Comparison of ENCODE assay signal across 31 cellular contexts in genomic region chr16:68346892-68347480, GRCh38. TPM values are rescaled to one million over a fixed set of nuclear protein-coding genes. Genes with fewer than 3 reads are reported as not detected.
DNase-seq lines count a peak whose midpoint lies in the region; ATAC-seq and TF ChIP-seq lines count a peak whose summit lies in the region.
"Had no signal": no experiment of that assay in that cellular context is flagged by ENCODE, and none has a peak within 500 bp of the region (broad histone marks: within the 10 kb centered on the region; RNA-seq: fewer than 3 reads in every experiment).

No MANE protein-coding gene starts in this region.

- no peak overlapping the region for H3K4me3 ChIP-seq in upper lobe of left lung
- H3K4me3 ChIP-seq: neural progenitor cell, Peyer's patch, SJSA1 had no signal

- no peaks in the 10 kb centered on the region for H3K9me3 Mint-ChIP-seq in activated naive CD4-positive, alpha-beta T cell treated with anti-CD3 and anti-CD28 coated beads, Interleukin-2, amount 50 U/mL, for 72 hours
- no peaks in the 10 kb centered on the region for H3K9me3 Mint-ChIP-seq in nephron progenitor cell
- H3K9me3 Mint-ChIP-seq: activated T-cell treated with anti-CD3 and anti-CD28 coated beads, Interleukin-2, amount 50 U/mL, for 4 hours; memory B cell; neural progenitor cell had no signal

- no peak for DNase-seq in activated naive CD4-positive, alpha-beta T cell treated with anti-CD3 and anti-CD28 coated beads, Interleukin-2, amount 50 U/mL, for 72 hours (ENCODE audit: low spot score in 2 of 2)
- no peak for DNase-seq in activated naive CD4-positive, alpha-beta T cell (lab: John Stamatoyannopoulos, UW)
- DNase-seq in cerebellum (ENCODE audit: low spot score) (peak; percentile 53), nephron progenitor cell (no peak), putamen (ENCODE audit: low spot score) (no peak), upper lobe of left lung (no peak), RPMI8226 (no peak)
- DNase-seq: activated CD4-positive, CD25-positive, alpha-beta regulatory T cell treated with anti-CD3 and anti-CD28 coated beads, Interleukin-2, amount 50 U/mL, for 72 hours; activated gamma-delta T cell treated with Interleukin-2 at 50 U/mL for 16 hours; activated T-cell treated with anti-CD3 and anti-CD28 coated beads, Interleukin-2, amount 50 U/mL, for 4 hours; amniotic stem cell; cortex of kidney; foreskin fibroblast; GDM1; H7; KG1; MM.1S; NCI-H1417; NCI-H2081; NCI-H226; NCI-H69; Peyer's patch; stimulated activated CD4-positive, alpha-beta T cell treated with anti-CD3 and anti-CD28 coated beads, Interleukin-4, amount 100 ng/mL, for 24 hours; stimulated activated naive CD4-positive, alpha-beta T cell treated with Interleukin-2 at 50 U/mL for 16 hours; T-helper 2 cell had no signal

- H3K4me1 Mint-ChIP-seq in nephron progenitor cell, result peaks cover 26% of the 10 kb centered on the region
- H3K4me1 Mint-ChIP-seq: memory B cell had no signal

- no peak overlapping the region for H3K27ac ChIP-seq in upper lobe of left lung
- H3K27ac ChIP-seq: neural progenitor cell, Peyer's patch, SJSA1 had no signal

- H3K27me3 ChIP-seq in upper lobe of left lung, result no peaks in the 10 kb centered on the region
- H3K27me3 ChIP-seq: neural progenitor cell, Peyer's patch, right lobe of liver, SJSA1 had no signal

- 78 to 92% methylated on average over 6 to 12 of the region's 12 CpGs for WGBS in upper lobe of left lung, 2 donors

- peaks cover 13 to 90% (median 68%) of the 10 kb centered on the region in 4 donors for H3K36me3 ChIP-seq in upper lobe of left lung
- H3K36me3 ChIP-seq: neural progenitor cell had no signal

- no peak for TF ChIP-seq EP300 in upper lobe of left lung (IDR thresholded peaks at IDR 0.05)

- TF ChIP-seq CTCF in nephron progenitor cell (IDR thresholded peaks at IDR 0.05) (no peak), upper lobe of left lung (IDR thresholded peaks at IDR 0.05) (no peak)

- H3K36me3 Mint-ChIP-seq in activated naive CD4-positive, alpha-beta T cell treated with anti-CD3 and anti-CD28 coated beads, Interleukin-2, amount 50 U/mL, for 72 hours, result peaks cover 5 to 7% of the 10 kb centered on the region in 2 donors
- H3K36me3 Mint-ChIP-seq in nephron progenitor cell (ENCODE audit: low read depth), result peaks cover 57% of the 10 kb centered on the region

- no peak for TF ChIP-seq POLR2A in upper lobe of left lung (IDR thresholded peaks at IDR 0.05)

- H3K27me3 Mint-ChIP-seq in nephron progenitor cell (ENCODE audit: low read depth, poor library complexity), result peaks cover 3% of the 10 kb centered on the region
- H3K27me3 Mint-ChIP-seq: memory B cell had no signal

- H3K9me3 ChIP-seq in upper lobe of left lung, result no peaks in the 10 kb centered on the region
- H3K9me3 ChIP-seq: Peyer's patch, right lobe of liver, SJSA1 had no signal

- peaks cover 0 to 6% (median 3%) of the 10 kb centered on the region in 4 donors for H3K4me1 ChIP-seq in upper lobe of left lung
- H3K4me1 ChIP-seq: neural progenitor cell, SJSA1 had no signal

- peak overlapping the region; percentile 9 to 69 for H3K27ac Mint-ChIP-seq in activated naive CD4-positive, alpha-beta T cell treated with anti-CD3 and anti-CD28 coated beads, Interleukin-2, amount 50 U/mL, for 72 hours
- peak overlapping the region; percentile 48 for H3K27ac Mint-ChIP-seq in nephron progenitor cell
- H3K27ac Mint-ChIP-seq: memory B cell had no signal

- ATAC-seq in activated naive CD4-positive, alpha-beta T cell treated with anti-CD3 and anti-CD28 coated beads, Interleukin-2, amount 50 U/mL, for 72 hours, result no peak
- ATAC-seq in HG03442 (IDR thresholded peaks at IDR 0.05; ENCODE audit: unreplicated experiment), result no peak
- ATAC-seq in upper lobe of left lung (ENCODE audit: low FRiP score in 2 of 2), result no peak
- ATAC-seq: activated T-cell treated with anti-CD3 and anti-CD28 coated beads, Interleukin-2, amount 50 U/mL, for 4 hours; esophagus mucosa had no signal

- H3K4me3 Mint-ChIP-seq in nephron progenitor cell, result no peak overlapping the region
- H3K4me3 Mint-ChIP-seq: activated T-cell treated with anti-CD3 and anti-CD28 coated beads, Interleukin-2, amount 50 U/mL, for 4 hours; memory B cell; neural progenitor cell had no signal

RNA-seq across cellular contexts. Expression of gene PRMT7, which starts 36.2 kb away (rescaled TPM):
- total RNA-seq in activated naive CD4-positive, alpha-beta T cell treated with anti-CD3 and anti-CD28 coated beads, Interleukin-2, amount 50 U/mL, for 72 hours, result 10 to 100 TPM; 33.7 to 80.2 TPM
- total RNA-seq in cerebellum (50.8 TPM), upper lobe of left lung (100 to 1,000 TPM in 1 of 6 donors, 10 to 100 TPM in 5; 26.9 to 166 (median 38.8) TPM)

RNA-seq across cellular contexts. Expression of gene SLC7A6OS, which starts 36.2 kb away (rescaled TPM):
- 10 to 100 TPM; 21.4 to 29.6 TPM for total RNA-seq in activated naive CD4-positive, alpha-beta T cell treated with anti-CD3 and anti-CD28 coated beads, Interleukin-2, amount 50 U/mL, for 72 hours
- total RNA-seq in cerebellum (18.6 TPM), upper lobe of left lung (10 to 100 TPM in 5 of 6 donors, 1 to 10 TPM in 1; 9.9 to 35.6 (median 18.5) TPM)
